In genomic region chr3:27963519-27963918, GRCh38 we compare ENCODE assay signal across 20 cellular contexts.
A peak's percentile ranks its signal among the peaks of the same experiment; 100 is the strongest.
DNase-seq lines count a peak whose midpoint lies in the region; ATAC-seq, FAIRE-seq and TF ChIP-seq lines count a peak whose summit lies in the region.
"Had no signal": no experiment of that assay in that cellular context is flagged by ENCODE, and none has a peak within 500 bp of the region (broad histone marks: within the 10 kb centered on the region; RNA-seq: fewer than 3 reads in every experiment).

No MANE protein-coding gene starts in this region.

- H3K4me1 Mint-ChIP-seq in activated CD8-positive, alpha-beta T cell treated with anti-CD3 and anti-CD28 coated beads for 36 hours (ENCODE audit: low read depth): peaks cover 30% of the 10 kb centered on the region
- no peaks in the 10 kb centered on the region for H3K4me1 Mint-ChIP-seq in activated CD8-positive, alpha-beta T cell treated with anti-CD3 and anti-CD28 coated beads, Interleukin-2, amount 10 ng/mL, durations not matched to agents 7 days and 5 days (ENCODE audit: low read depth)
- H3K4me1 Mint-ChIP-seq in stimulated activated effector memory CD8-positive, alpha-beta T cell treated with anti-CD3 and anti-CD28 coated beads, Interleukin-12 subunit alpha, Interleukin-12 subunit beta, amount 100 ng/mL, for 72 hours: peaks cover 35% of the 10 kb centered on the region

- 48% methylated on average over 3 of the region's 3 CpGs for WGBS in GM12878 (ENCODE audit: insufficient coverage, insufficient replicate concordance, low lambda C conversion rate, missing lambda C conversion rate)

- no peak overlapping the region for H3K4me3 ChIP-seq in GM12878
- H3K4me3 ChIP-seq: BLaER1, MG63 had no signal

- H3K27ac ChIP-seq in GM12878 (ENCODE audit: control insufficient read depth, insufficient read depth): no peak overlapping the region
- H3K27ac ChIP-seq: BLaER1 had no signal

- TF ChIP-seq RAD21 in GM12878 (IDR thresholded peaks at IDR 0.05; ENCODE audit: insufficient read depth, low read depth, low read length): no peak

- H3K9ac ChIP-seq in GM12878 (ENCODE audit: control insufficient read depth, insufficient read depth, low read length): no peak overlapping the region
- H3K9ac ChIP-seq: BLaER1 had no signal

- peak; percentile 22 for DNase-seq in activated CD8-positive, alpha-beta T cell treated with anti-CD3 and anti-CD28 coated beads for 36 hours
- DNase-seq in activated CD8-positive, alpha-beta T cell treated with anti-CD3 and anti-CD28 coated beads, Interleukin-2, amount 10 ng/mL, durations not matched to agents 7 days and 5 days: no peak
- peak; percentile 34 for DNase-seq in stimulated activated CD4-positive, alpha-beta T cell treated with anti-CD3 and anti-CD28 coated beads, Interleukin-4, amount 100 ng/mL, for 24 hours
- DNase-seq in stimulated activated CD4-positive, alpha-beta T cell treated with anti-CD3 and anti-CD28 coated beads, Interleukin-2, amount 100 ng/mL, for 48 hours: no peak
- no peak for DNase-seq in GM12878 (ENCODE audit: low read depth, low spot score)
- no peak for DNase-seq in stimulated activated effector memory CD8-positive, alpha-beta T cell treated with anti-CD3 and anti-CD28 coated beads, Interleukin-12 subunit alpha, Interleukin-12 subunit beta, amount 100 ng/mL, for 72 hours (ENCODE audit: low spot score in 2 of 2)
- no peak for DNase-seq in NAMALWA (ENCODE audit: low spot score)
- DNase-seq: Calu3; CD8-positive, alpha-beta T cell; GF-D8; Kasumi-1; MG63; NCI-H1092; NCI-H1436 treated with DMSO at 0.1 percent for 48 hours; NCI-H2029; NCI-H345; NCI-H524 treated with DMSO at 0.1 percent for 48 hours had no signal

- no peak for TF ChIP-seq POLR2A in GM12878 (IDR thresholded peaks at IDR 0.05; ENCODE audit: low read depth, low read length)

- no peak for TF ChIP-seq CTCF in activated CD8-positive, alpha-beta T cell treated with anti-CD3 and anti-CD28 coated beads for 36 hours (IDR thresholded peaks at IDR 0.05)
- TF ChIP-seq CTCF in GM12878 (IDR thresholded peaks at IDR 0.05 in 2 of 3, conservative IDR thresholded peaks at IDR 0.05 in 1 of 3; ENCODE audit: control insufficient read depth in 2 of 3, extremely low read depth in 1 of 3, insufficient read depth in 1 of 3, low read depth in 3 of 3, low read length in 3 of 3): no peak

- no peaks in the 10 kb centered on the region for H3K79me2 ChIP-seq in GM12878 (ENCODE audit: control insufficient read depth, insufficient read depth, low read length)

- peak; percentile 52 for ATAC-seq in activated CD8-positive, alpha-beta T cell treated with anti-CD3 and anti-CD28 coated beads for 36 hours
- no peak for ATAC-seq in activated CD8-positive, alpha-beta T cell treated with anti-CD3 and anti-CD28 coated beads, Interleukin-2, amount 10 ng/mL, durations not matched to agents 7 days and 5 days
- peak; percentile 23; the same call in 2 of the 3 replicates for ATAC-seq in GM12878
- ATAC-seq in stimulated activated effector memory CD8-positive, alpha-beta T cell treated with anti-CD3 and anti-CD28 coated beads, Interleukin-12 subunit alpha, Interleukin-12 subunit beta, amount 100 ng/mL, for 72 hours: peak; percentile 84
- no peak for ATAC-seq in GM21528 (IDR thresholded peaks at IDR 0.05; ENCODE audit: low FRiP score, unreplicated experiment)
- ATAC-seq: CD8-positive, alpha-beta T cell had no signal

- H2AFZ ChIP-seq in GM12878 (ENCODE audit: control insufficient read depth, low read depth, low read length): no peak overlapping the region

- peaks cover under 1% of the 10 kb centered on the region for H3K9me3 Mint-ChIP-seq in activated CD8-positive, alpha-beta T cell treated with anti-CD3 and anti-CD28 coated beads for 36 hours
- H3K9me3 Mint-ChIP-seq in activated CD8-positive, alpha-beta T cell treated with anti-CD3 and anti-CD28 coated beads, Interleukin-2, amount 10 ng/mL, durations not matched to agents 7 days and 5 days (ENCODE audit: insufficient read depth): no peaks in the 10 kb centered on the region
- H3K9me3 Mint-ChIP-seq in stimulated activated effector memory CD8-positive, alpha-beta T cell treated with anti-CD3 and anti-CD28 coated beads, Interleukin-12 subunit alpha, Interleukin-12 subunit beta, amount 100 ng/mL, for 72 hours: no peaks in the 10 kb centered on the region
- H3K9me3 Mint-ChIP-seq: CD8-positive, alpha-beta T cell had no signal

- H3K27me3 ChIP-seq in GM12878 (replicated peaks in 1 of 2; ENCODE audit: control insufficient read depth in 2 of 2, insufficient read depth in 2 of 2, low read length in 1 of 2): no peaks in the 10 kb centered on the region
- H3K27me3 ChIP-seq: BLaER1, MG63 had no signal

- in situ Hi-C loops in GM12878 (cut with MboI): no loop called here

- no peaks in the 10 kb centered on the region for H3K9me3 ChIP-seq in GM12878 (replicated peaks; ENCODE audit: control insufficient read depth, insufficient read depth, low read length)
- H3K9me3 ChIP-seq: BLaER1, MG63 had no signal

- no peaks in the 10 kb centered on the region for H3K27me3 Mint-ChIP-seq in activated CD8-positive, alpha-beta T cell treated with anti-CD3 and anti-CD28 coated beads for 36 hours
- H3K27me3 Mint-ChIP-seq in activated CD8-positive, alpha-beta T cell treated with anti-CD3 and anti-CD28 coated beads, Interleukin-2, amount 10 ng/mL, durations not matched to agents 7 days and 5 days (ENCODE audit: low read depth): no peaks in the 10 kb centered on the region

- CTCF ChIA-PET in activated CD8-positive, alpha-beta T cell treated with anti-CD3 and anti-CD28 coated beads for 36 hours (lab: Charles Lee): no interaction called here
- CTCF ChIA-PET in activated CD8-positive, alpha-beta T cell treated with anti-CD3 and anti-CD28 coated beads, Interleukin-2, amount 10 ng/mL, durations not matched to agents 7 days and 5 days (lab: Charles Lee): no interaction called here
- CTCF ChIA-PET in GM12878 (lab: Yijun Ruan, JAX): no interaction called here

- FAIRE-seq in GM12878 (lab: Jason Lieb, UNC): peak; percentile 18
- FAIRE-seq: H1 had no signal

- POLR2A ChIA-PET in activated CD8-positive, alpha-beta T cell treated with anti-CD3 and anti-CD28 coated beads for 36 hours (lab: Charles Lee): no interaction called here
- POLR2A ChIA-PET in activated CD8-positive, alpha-beta T cell treated with anti-CD3 and anti-CD28 coated beads, Interleukin-2, amount 10 ng/mL, durations not matched to agents 7 days and 5 days (lab: Charles Lee): no interaction called here
- POLR2A ChIA-PET in GM12878 (lab: Charles Lee): no interaction called here

- no peaks in the 10 kb centered on the region for H3K36me3 ChIP-seq in GM12878 (ENCODE audit: control insufficient read depth in 2 of 2, insufficient read depth in 2 of 2, low read length in 1 of 2)
- H3K36me3 ChIP-seq: BLaER1, MG63 had no signal

- no peak overlapping the region for H3K27ac Mint-ChIP-seq in activated CD8-positive, alpha-beta T cell treated with anti-CD3 and anti-CD28 coated beads for 36 hours
- H3K27ac Mint-ChIP-seq in activated CD8-positive, alpha-beta T cell treated with anti-CD3 and anti-CD28 coated beads, Interleukin-2, amount 10 ng/mL, durations not matched to agents 7 days and 5 days: no peak overlapping the region
- no peak overlapping the region for H3K27ac Mint-ChIP-seq in stimulated activated effector memory CD8-positive, alpha-beta T cell treated with anti-CD3 and anti-CD28 coated beads, Interleukin-12 subunit alpha, Interleukin-12 subunit beta, amount 100 ng/mL, for 72 hours
- H3K27ac Mint-ChIP-seq: CD8-positive, alpha-beta T cell had no signal

- BruUV-seq in GM12878 (replicated peaks; lab: Mats Ljungman, UMichigan): no TSS peak

- H4K20me1 ChIP-seq in GM12878 (ENCODE audit: control insufficient read depth, insufficient read depth): no peaks in the 10 kb centered on the region
- H4K20me1 ChIP-seq: BLaER1 had no signal

- no peak overlapping the region for H3K4me2 ChIP-seq in GM12878 (ENCODE audit: control insufficient read depth, insufficient read depth)
- H3K4me2 ChIP-seq: BLaER1 had no signal

- H3K36me3 Mint-ChIP-seq in activated CD8-positive, alpha-beta T cell treated with anti-CD3 and anti-CD28 coated beads for 36 hours (ENCODE audit: low read depth): peaks cover 1% of the 10 kb centered on the region
- H3K36me3 Mint-ChIP-seq in activated CD8-positive, alpha-beta T cell treated with anti-CD3 and anti-CD28 coated beads, Interleukin-2, amount 10 ng/mL, durations not matched to agents 7 days and 5 days (ENCODE audit: low read depth): no peaks in the 10 kb centered on the region
- no peaks in the 10 kb centered on the region for H3K36me3 Mint-ChIP-seq in stimulated activated effector memory CD8-positive, alpha-beta T cell treated with anti-CD3 and anti-CD28 coated beads, Interleukin-12 subunit alpha, Interleukin-12 subunit beta, amount 100 ng/mL, for 72 hours
- H3K36me3 Mint-ChIP-seq: CD8-positive, alpha-beta T cell had no signal

- H3K4me3 Mint-ChIP-seq in activated CD8-positive, alpha-beta T cell treated with anti-CD3 and anti-CD28 coated beads for 36 hours: no peak overlapping the region
- H3K4me3 Mint-ChIP-seq in activated CD8-positive, alpha-beta T cell treated with anti-CD3 and anti-CD28 coated beads, Interleukin-2, amount 10 ng/mL, durations not matched to agents 7 days and 5 days: no peak overlapping the region
- peak overlapping the region; percentile 13 for H3K4me3 Mint-ChIP-seq in stimulated activated effector memory CD8-positive, alpha-beta T cell treated with anti-CD3 and anti-CD28 coated beads, Interleukin-12 subunit alpha, Interleukin-12 subunit beta, amount 100 ng/mL, for 72 hours
- H3K4me3 Mint-ChIP-seq: CD8-positive, alpha-beta T cell had no signal

- intact Hi-C loops in activated CD8-positive, alpha-beta T cell treated with anti-CD3 and anti-CD28 coated beads for 36 hours (cut with micrococcal nuclease): no loop called here
- intact Hi-C loops in GM12878 (cut with micrococcal nuclease; ENCODE audit: unreplicated experiment): no loop called here

- TF ChIP-seq EP300 in GM12878 (IDR thresholded peaks at IDR 0.05; ENCODE audit: borderline replicate concordance in 1 of 2, control insufficient read depth in 1 of 2, low read depth in 2 of 2, low read length in 2 of 2): no peak

- RAD21 ChIA-PET in GM12878 (lab: Charles Lee; ENCODE audit: unreplicated experiment): interaction anchor here (0.7 kb wide), 1 partner anchor 8 kb away, joined by 3 read pairs; no protein-coding TSS in a partner anchor

- H3K4me1 ChIP-seq in GM12878 (ENCODE audit: control insufficient read depth, insufficient read depth, low read length): no peaks in the 10 kb centered on the region
- H3K4me1 ChIP-seq: BLaER1 had no signal

- SMC1A ChIA-PET in GM12878 (lab: Charles Lee; ENCODE audit: uncharacterized antibody, unreplicated experiment): interaction anchor here (2.8 kb wide), 1 partner anchor 18 kb away, joined by 13 read pairs; no protein-coding TSS in a partner anchor

TF ChIP-seq in GM12878, 131 proteins besides CTCF, POLR2A, EP300 and RAD21 (continues in another document):
- no peak for TF ChIP-seq JUNB (IDR thresholded peaks at IDR 0.05)

Comparison
In these comparisons a context has a peak if more than half of its experiments do, and no peak if none do; other contexts are left out.
1. ATAC-seq: peak in activated CD8-positive, alpha-beta T cell treated with anti-CD3 and anti-CD28 coated beads for 36 hours (single experiment), GM12878 (single experiment) and stimulated activated effector memory CD8-positive, alpha-beta T cell treated with anti-CD3 and anti-CD28 coated beads, Interleukin-12 subunit alpha, Interleukin-12 subunit beta, amount 100 ng/mL, for 72 hours (single experiment); none in activated CD8-positive, alpha-beta T cell treated with anti-CD3 and anti-CD28 coated beads, Interleukin-2, amount 10 ng/mL, durations not matched to agents 7 days and 5 days (single experiment) and GM21528 (single experiment).
2. DNase-seq: peak in activated CD8-positive, alpha-beta T cell treated with anti-CD3 and anti-CD28 coated beads for 36 hours (single experiment) and stimulated activated CD4-positive, alpha-beta T cell treated with anti-CD3 and anti-CD28 coated beads, Interleukin-4, amount 100 ng/mL, for 24 hours (single experiment); none in activated CD8-positive, alpha-beta T cell treated with anti-CD3 and anti-CD28 coated beads, Interleukin-2, amount 10 ng/mL, durations not matched to agents 7 days and 5 days (single experiment), stimulated activated CD4-positive, alpha-beta T cell treated with anti-CD3 and anti-CD28 coated beads, Interleukin-2, amount 100 ng/mL, for 48 hours (0 of 2), GM12878 (single experiment), stimulated activated effector memory CD8-positive, alpha-beta T cell treated with anti-CD3 and anti-CD28 coated beads, Interleukin-12 subunit alpha, Interleukin-12 subunit beta, amount 100 ng/mL, for 72 hours (0 of 2) and NAMALWA (single experiment).